ENCODE assay signal across 8 cellular contexts in genomic region chr4:123649248-123649643, GRCh38.
DNase-seq lines count a peak whose midpoint lies in the region; ATAC-seq and TF ChIP-seq lines count a peak whose summit lies in the region.

No MANE protein-coding gene starts in this region.

- no peak overlapping the region for H3K9ac ChIP-seq in HUES64 (ENCODE audit: low read depth, low read length)

- H3K9me3 ChIP-seq in HUES64 (ENCODE audit: insufficient read depth, low read depth, low read length), result no peaks in the 10 kb centered on the region
- no peaks in the 10 kb centered on the region for H3K9me3 ChIP-seq in right atrium auricular region
- H3K9me3 ChIP-seq in aorta (ENCODE audit: control insufficient read depth, low read length), result no peaks in the 10 kb centered on the region

- WGBS in HUES64, result 89% methylated on average over 3 of the region's 3 CpGs
- 21 to 31% methylated on average over 3 of the region's 3 CpGs for WGBS in aorta, 2 donors

- intact Hi-C loops in aorta (cut with DNase I), result no loop called here

- ATAC-seq in GM21390 (IDR thresholded peaks at IDR 0.05; ENCODE audit: unreplicated experiment) (peak; percentile 92), aorta (ENCODE audit: low FRiP score) (no peak)

- H3K27me3 ChIP-seq in HUES64 (ENCODE audit: insufficient read depth, low read length) (no peaks in the 10 kb centered on the region), right atrium auricular region (no peaks in the 10 kb centered on the region), aorta (ENCODE audit: control insufficient read depth in 1 of 2, insufficient read depth in 2 of 2, low read length in 1 of 2) (no peaks in the 10 kb centered on the region)

- no peaks in the 10 kb centered on the region for H3K36me3 ChIP-seq in HUES64 (ENCODE audit: insufficient read depth, low read length)
- H3K36me3 ChIP-seq in right atrium auricular region, result no peaks in the 10 kb centered on the region
- no peaks in the 10 kb centered on the region for H3K36me3 ChIP-seq in aorta (ENCODE audit: control insufficient read depth in 1 of 2, insufficient read depth in 2 of 2, low read length in 1 of 2)

- H3K27ac ChIP-seq in 22Rv1 (peak overlapping the region; percentile 85), HUES64 (ENCODE audit: low read depth, low read length) (peak overlapping the region; percentile 2; the same call in 1 of the 2 replicates), right atrium auricular region (peak overlapping the region; percentile 63 to 64), aorta (ENCODE audit: low read depth in 1 of 2, low read length in 2 of 2) (peak overlapping the region; percentile 88 to 97), caudate nucleus (ENCODE audit: low read depth, low read length) (no peak overlapping the region)

- H3K4me3 ChIP-seq in HUES64 (ENCODE audit: low read length) (no peak overlapping the region), right atrium auricular region (no peak overlapping the region), aorta (ENCODE audit: low read length in 2 of 2) (no peak overlapping the region)

- TF ChIP-seq CTCF in 22Rv1 (IDR thresholded peaks at IDR 0.05), result no peak
- TF ChIP-seq CTCF in right atrium auricular region (IDR thresholded peaks at IDR 0.05), result no peak

- DNase-seq in right atrium auricular region (ENCODE audit: low spot score) (no peak), aorta (no peak), NCI-H2227 treated with DMSO at 0.1 percent for 48 hours (lab: John Stamatoyannopoulos, UW) (no peak), caudate nucleus (lab: John Stamatoyannopoulos, UW) (no peak), pons (ENCODE audit: low spot score) (no peak)

- H3K4me1 ChIP-seq in HUES64 (ENCODE audit: insufficient read depth, low read length), result peaks cover 16% of the 10 kb centered on the region
- peaks cover 0 to 17% of the 10 kb centered on the region in 2 donors for H3K4me1 ChIP-seq in right atrium auricular region
- peaks cover 0 to 3% of the 10 kb centered on the region in 2 donors for H3K4me1 ChIP-seq in aorta (ENCODE audit: control insufficient read depth in 1 of 2, insufficient read depth in 2 of 2, low read length in 2 of 2)
